Comparison of ENCODE assay signal across 8 cellular contexts in the genomic region with DNA sequence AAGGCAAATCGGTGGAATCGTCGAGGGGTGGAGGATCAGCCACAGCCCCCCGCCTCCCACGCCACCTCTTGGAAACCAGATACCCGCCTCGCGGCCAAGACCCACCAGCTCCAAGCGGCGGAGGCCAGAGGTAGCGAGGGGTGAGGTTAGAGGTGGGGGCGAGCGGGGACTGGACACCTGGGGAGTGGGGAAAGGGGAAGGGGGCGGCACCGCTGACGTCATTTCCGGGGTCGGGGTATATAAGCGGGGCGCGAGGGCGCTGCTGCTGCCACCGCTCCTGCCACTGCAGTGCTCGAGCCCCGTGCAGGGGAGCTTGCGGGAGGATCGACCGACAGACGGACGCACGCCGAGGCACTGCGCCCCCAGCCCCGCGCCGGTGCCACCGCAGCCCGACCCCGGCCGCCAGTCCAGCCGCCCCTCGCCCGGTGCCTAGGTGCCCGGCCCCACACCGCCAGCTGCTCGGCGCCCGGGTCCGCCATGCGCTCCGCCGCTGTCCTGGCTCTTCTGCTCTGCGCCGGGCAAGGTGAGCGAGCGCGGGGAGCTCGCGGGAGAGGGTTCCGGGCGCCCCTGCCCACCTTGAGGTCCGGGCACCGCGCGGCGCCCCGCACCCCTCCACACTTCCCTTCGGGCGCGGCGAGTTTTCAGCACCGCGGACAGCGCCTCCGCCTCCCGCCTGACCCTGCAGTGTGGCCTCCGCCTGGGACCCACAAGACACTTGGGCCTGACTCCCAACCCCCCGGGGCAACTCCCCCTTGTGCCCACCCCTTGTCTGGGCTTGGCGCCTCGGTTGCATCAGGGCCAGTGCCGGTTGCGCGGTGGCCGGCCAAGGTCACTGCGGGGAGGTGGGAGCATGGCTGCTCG. TPM values are rescaled to one million over a fixed set of nuclear protein-coding genes. Genes with fewer than 3 reads are reported as not detected.
DNase-seq lines count a peak whose midpoint lies in the region; ATAC-seq and TF ChIP-seq lines count a peak whose summit lies in the region.

Gene CHGA, plus strand, starts transcription at position 268 of the 861 bp plus-strand sequence. Its CDS starts 210 bp downstream, at position 478.

- no peak within 1 kb of the TSS for H2AFZ ChIP-seq in mammary epithelial cell (ENCODE audit: low read depth, low read length)

- no peak within 1 kb of the TSS for H3K9ac ChIP-seq in mammary epithelial cell (ENCODE audit: insufficient read depth, low read length)

- TF ChIP-seq CTCF in NB4 (IDR thresholded peaks at IDR 0.05; ENCODE audit: low read depth, low read length), result no peak
- no peak for TF ChIP-seq CTCF in mammary epithelial cell (conservative IDR thresholded peaks at IDR 0.05 in 1 of 2, IDR thresholded peaks at IDR 0.05 in 1 of 2; ENCODE audit: extremely low read depth in 1 of 2, insufficient read depth in 1 of 2, low read depth in 1 of 2, low read length in 2 of 2)

- H3K4me3 ChIP-seq in NB4 (ENCODE audit: low read depth, low read length) (no peak within 1 kb of the TSS), mammary epithelial cell (replicated peaks in 1 of 3; ENCODE audit: insufficient read depth in 1 of 3, low read depth in 2 of 3, low read length in 3 of 3) (no peak within 1 kb of the TSS)

- H3K9me3 ChIP-seq in mammary epithelial cell (replicated peaks; ENCODE audit: insufficient read depth, low read length), result no peaks in the 10 kb centered on the region

- in situ Hi-C loops in mammary epithelial cell (cut with MboI; ENCODE audit: low sequenced_read_pairs in 2 of 2), result no loop called here

- dilution Hi-C loops in mammary epithelial cell (cut with HindIII; ENCODE audit: low sequenced_read_pairs), result no loop called here

- no peaks in the 10 kb centered on the region for H3K27me3 ChIP-seq in mammary epithelial cell (ENCODE audit: insufficient read depth, low read length)

- no peak within 1 kb of the TSS for H3K27ac ChIP-seq in mammary epithelial cell (ENCODE audit: insufficient read depth, low read depth, low read length)

- peak; percentile 72 for DNase-seq in DMS79 (lab: John Stamatoyannopoulos, UW)
- peak; percentile 57 for DNase-seq in NB4 (ENCODE audit: low read depth)
- DNase-seq in T-helper 2 cell, result peak in 4 of 5 experiments; percentile 24 to 40 (median 28)
- DNase-seq in mammary epithelial cell, result peak; percentile 28
- no peak for DNase-seq in left lobe of liver (ENCODE audit: low spot score)
- peak; percentile 12 for DNase-seq in stimulated activated CD8-positive, alpha-beta memory T cell treated with anti-CD3 and anti-CD28 coated beads, Interleukin-7, amount 100 ng/mL, for 24 hours (ENCODE audit: low read depth)

- WGBS in mammary epithelial cell (ENCODE audit: low coverage, missing lambda C conversion rate), result 12% methylated on average over 18 of the region's 86 CpGs

- no peaks in the 10 kb centered on the region for H4K20me1 ChIP-seq in mammary epithelial cell (ENCODE audit: insufficient read depth, low read length)

- CTCF ChIA-PET in mammary epithelial cell (lab: Charles Lee; ENCODE audit: low non-redundant PET), result no interaction called here

- ATAC-seq in left lobe of liver (peak; percentile 85), GM19035 (IDR thresholded peaks at IDR 0.05; ENCODE audit: unreplicated experiment) (no peak), GM18873 (IDR thresholded peaks at IDR 0.05; ENCODE audit: low FRiP score, unreplicated experiment) (no peak)

- no TSS peak for BruUV-seq in mammary epithelial cell (replicated peaks; lab: Mats Ljungman, UMichigan)

- no peaks in the 10 kb centered on the region for H3K36me3 ChIP-seq in mammary epithelial cell (ENCODE audit: insufficient read depth, low read length)

- TF ChIP-seq POLR2A in NB4 (IDR thresholded peaks at IDR 0.05; ENCODE audit: extremely low read depth, insufficient read length), result no peak

- peak within 1 kb of the TSS; percentile 34 for H3K4me2 ChIP-seq in mammary epithelial cell (ENCODE audit: insufficient read depth, low read depth, low read length)

- intact Hi-C loops in mammary epithelial cell (cut with micrococcal nuclease), result no loop called here

- H3K79me2 ChIP-seq in mammary epithelial cell (ENCODE audit: insufficient read depth, low read length), result no peaks in the 10 kb centered on the region

- peaks cover 32% of the 10 kb centered on the region for H3K4me1 ChIP-seq in mammary epithelial cell (ENCODE audit: insufficient read depth, low read length)

RNA-seq across cellular contexts. Expression of gene CHGA, which starts in this region (rescaled TPM):
- total RNA-seq in mammary epithelial cell (under 1 TPM; 0.33 to 0.52 TPM), left lobe of liver (0.20 TPM)
- not detected for polyA plus RNA-seq in mammary epithelial cell
- polyA minus RNA-seq in mammary epithelial cell, result not detected

Comparison
In these comparisons a context has a peak if more than half of its experiments do, and no peak if none do; other contexts are left out.
1. Peak in DNase-seq and H3K4me2 ChIP-seq in mammary epithelial cell; RNA of the gene not detected or under 1 TPM.
2. Peak in ATAC-seq in left lobe of liver; RNA of the gene not detected or under 1 TPM.